16 cellular contexts compared by ENCODE assay signal in the genomic region with DNA sequence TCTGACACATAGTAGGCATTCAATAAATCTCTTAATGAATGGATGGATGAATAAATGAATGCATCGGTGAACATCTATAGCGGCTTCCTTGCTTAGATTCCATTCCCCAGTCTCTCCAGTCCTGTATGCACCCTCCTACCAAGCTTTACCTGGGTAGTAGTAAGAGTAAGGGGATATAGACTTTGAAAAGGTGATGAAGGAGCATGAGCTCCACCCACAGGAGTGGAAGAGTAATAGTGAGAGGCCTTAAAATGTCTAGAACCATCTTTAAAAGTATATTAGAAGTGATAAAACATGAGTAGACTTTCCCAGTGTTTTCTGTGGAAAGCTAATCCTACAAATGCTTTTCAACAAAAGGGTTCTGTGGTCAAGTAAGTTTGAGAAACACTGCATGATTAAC. TPM values are rescaled to one million over a fixed set of nuclear protein-coding genes. Genes with fewer than 3 reads are reported as not detected.
A peak's percentile ranks its signal among the peaks of the same experiment; 100 is the strongest.
DNase-seq lines count a peak whose midpoint lies in the region; ATAC-seq and TF ChIP-seq lines count a peak whose summit lies in the region.
"Had no signal": no experiment of that assay in that cellular context is flagged by ENCODE, and none has a peak within 500 bp of the region (broad histone marks: within the 10 kb centered on the region; RNA-seq: fewer than 3 reads in every experiment).

No MANE protein-coding gene starts in this region.

- no peak for ATAC-seq in GM19328 (IDR thresholded peaks at IDR 0.05; ENCODE audit: unreplicated experiment)
- ATAC-seq: CD8-positive, alpha-beta T cell; GM12878 had no signal

- no peaks in the 10 kb centered on the region for H3K4me1 ChIP-seq in iPS DF 6.9 (ENCODE audit: control insufficient read depth, insufficient read depth, low read length)
- H3K4me1 ChIP-seq: sigmoid colon had no signal

- H3K27me3 ChIP-seq in iPS DF 6.9 (ENCODE audit: control insufficient read depth, insufficient read depth, low read length) = no peaks in the 10 kb centered on the region
- H3K27me3 ChIP-seq: sigmoid colon had no signal

- no peaks in the 10 kb centered on the region for H3K9me3 ChIP-seq in iPS DF 6.9 (ENCODE audit: control insufficient read depth, insufficient read depth, low read length)
- H3K9me3 ChIP-seq: sigmoid colon had no signal

- H3K36me3 ChIP-seq in iPS DF 6.9 (ENCODE audit: control insufficient read depth, insufficient read depth, low read length) = no peaks in the 10 kb centered on the region
- H3K36me3 ChIP-seq: sigmoid colon had no signal

- no peak overlapping the region for H3K4me3 ChIP-seq in iPS DF 6.9 (ENCODE audit: low read length)
- H3K4me3 ChIP-seq: GM12878, sigmoid colon had no signal

- peak; percentile 4; the same call in 1 of the 2 replicates for TF ChIP-seq CTCF in AG09319 (IDR thresholded peaks at IDR 0.05; ENCODE audit: low read depth, low read length)

- in situ Hi-C loops in G401 (cut with HindIII; ENCODE audit: low sequenced_read_pairs) = no loop called here

- no peak overlapping the region for H3K27ac ChIP-seq in iPS DF 6.9 (ENCODE audit: low read length)
- H3K27ac ChIP-seq: HL-60, sigmoid colon had no signal

- DNase-seq in AG09319 (ENCODE audit: extremely low read depth, low read depth) = no peak
- DNase-seq in G401 (ENCODE audit: low spot score) = peak; percentile 11
- DNase-seq in OCI-M1 (lab: John Stamatoyannopoulos, UW) = peak; percentile 18
- peak; percentile 13 for DNase-seq in iPS DF 6.9 (ENCODE audit: low read depth, low spot score)
- DNase-seq in dedifferentiated amniotic fluid mesenchymal stem cell (ENCODE audit: extremely low spot score) = no peak
- DNase-seq in KG1 (lab: John Stamatoyannopoulos, UW) = no peak
- DNase-seq in SK-N-DZ (ENCODE audit: low spot score) = no peak
- DNase-seq: CD8-positive, alpha-beta T cell; NCI-H1105; sigmoid colon; stimulated activated CD4-positive, alpha-beta T cell treated with anti-CD3 and anti-CD28 coated beads, Interleukin-2, amount 100 ng/mL, for 24 hours had no signal

- WGBS in iPS DF 6.9 (ENCODE audit: insufficient coverage, insufficient read length) = no CpG with 5 or more reads among the region's 2 CpGs

RNA-seq across cellular contexts. Expression of gene GPC3, which starts 35.5 kb away (rescaled TPM):
- 730 and 743 TPM in 2 replicates for total RNA-seq in G401 (2014; rRNA removed; shearing (Covaris generic))
- polyA plus RNA-seq in SK-N-DZ (2014; cell fraction: cytosol; rRNA removed) = not detected in 2 replicates
- polyA plus RNA-seq in SK-N-DZ (2014; cell fraction: nucleus; rRNA removed) = not detected in 2 replicates
- total RNA-seq: activated CD8-positive, alpha-beta memory T cell treated with anti-CD3 and anti-CD28 coated beads for 36 hours; osteoblast had no signal

Comparison
In these comparisons a context has a peak if more than half of its experiments do, and no peak if none do; other contexts are left out.
1. DNase-seq: peak in G401 (single experiment), OCI-M1 (single experiment) and iPS DF 6.9 (single experiment); none in AG09319 (single experiment), dedifferentiated amniotic fluid mesenchymal stem cell (single experiment), KG1 (single experiment) and SK-N-DZ (single experiment).